In genomic region chr15:83282141-83282540, GRCh38 we compare ENCODE assay signal across 32 cellular contexts. TPM values are rescaled to one million over a fixed set of nuclear protein-coding genes. Genes with fewer than 3 reads are reported as not detected.
DNase-seq lines count a peak whose midpoint lies in the region; ATAC-seq, FAIRE-seq and TF ChIP-seq lines count a peak whose summit lies in the region.
"Had no signal": no experiment of that assay in that cellular context is flagged by ENCODE, and none has a peak within 500 bp of the region (broad histone marks: within the 10 kb centered on the region; RNA-seq: fewer than 3 reads in every experiment).

No MANE protein-coding gene starts in this region.

- H3K79me2 ChIP-seq in PC-3 (ENCODE audit: low read length) (peaks cover 46% of the 10 kb centered on the region), hepatocyte (peaks cover 6% of the 10 kb centered on the region)

- no peak for ATAC-seq in PC-3
- ATAC-seq: activated T-helper 17 cell treated with anti-CD3 and anti-CD28 coated beads, Interleukin-2, amount 50 U/mL, for 72 hours; effector memory CD8-positive, alpha-beta T cell; gastroesophageal sphincter; HepG2; left lung; naive thymus-derived CD4-positive, alpha-beta T cell; stimulated activated naive CD8-positive, alpha-beta T cell treated with anti-CD3 and anti-CD28 coated beads, Interleukin-15, Interleukin-2, amounts not matched to agents 100 U/mL and 50 U/mL, for 24 hours; T-cell had no signal

- no peak for TF ChIP-seq CTCF in PC-3 (conservative IDR thresholded peaks at IDR 0.05; ENCODE audit: low read depth, low read length)
- TF ChIP-seq CTCF in bronchial epithelial cell (IDR thresholded peaks at IDR 0.05; ENCODE audit: insufficient read depth, low read length, severe bottlenecking) = no peak
- TF ChIP-seq CTCF in hepatocyte (IDR thresholded peaks at IDR 0.05; ENCODE audit: poor library complexity) = no peak
- TF ChIP-seq CTCF in progenitor cell of endocrine pancreas (IDR thresholded peaks at IDR 0.05; ENCODE audit: unreplicated experiment) = no peak

- H3K36me3 Mint-ChIP-seq in progenitor cell of endocrine pancreas (ENCODE audit: insufficient read depth) = no peaks in the 10 kb centered on the region
- H3K36me3 Mint-ChIP-seq: immature natural killer cell, T-cell had no signal

- H3K4me3 ChIP-seq in PC-3 (ENCODE audit: low read length) (peak overlapping the region; percentile 64), bronchial epithelial cell (ENCODE audit: low read depth, low read length) (peak overlapping the region; percentile 73), hepatocyte (no peak overlapping the region)
- H3K4me3 ChIP-seq: BLaER1 treated with 17β-estradiol and CSF1 and Interleukin-3, amounts not matched to agents 10 nM and 100 nM; left lung; ovary had no signal

- no peaks in the 10 kb centered on the region for H3K36me3 ChIP-seq in PC-3 (ENCODE audit: low read depth, low read length)
- H3K36me3 ChIP-seq in bronchial epithelial cell (ENCODE audit: control insufficient read depth, insufficient read depth, low read length) = peaks cover 5% of the 10 kb centered on the region
- H3K36me3 ChIP-seq in hepatocyte (replicated peaks; ENCODE audit: insufficient read depth, low read depth) = no peaks in the 10 kb centered on the region
- H3K36me3 ChIP-seq: BLaER1 treated with 17β-estradiol and CSF1 and Interleukin-3, amounts not matched to agents 10 nM and 100 nM; esophagus muscularis mucosa; gastroesophageal sphincter; left lung; ovary; right atrium auricular region had no signal

- H3K27me3 ChIP-seq in PC-3 (ENCODE audit: low read length) = no peaks in the 10 kb centered on the region
- no peaks in the 10 kb centered on the region for H3K27me3 ChIP-seq in bronchial epithelial cell (ENCODE audit: control insufficient read depth, insufficient read depth, low read length)
- peaks cover 81% of the 10 kb centered on the region for H3K27me3 ChIP-seq in hepatocyte
- H3K27me3 ChIP-seq: BLaER1 treated with 17β-estradiol and CSF1 and Interleukin-3, amounts not matched to agents 10 nM and 100 nM; ovary had no signal

- H3F3A ChIP-seq in PC-3 (ENCODE audit: low read length, unreplicated experiment) = peaks cover 4% of the 10 kb centered on the region

- intact Hi-C loops in PC-3 (cut with micrococcal nuclease) = no loop called here

- H3K4me3 Mint-ChIP-seq in progenitor cell of endocrine pancreas (ENCODE audit: low read depth) = peak overlapping the region; percentile 6

- POLR2A ChIA-PET in PC-3 (lab: Charles Lee; ENCODE audit: unreplicated experiment) = no interaction called here

- peak overlapping the region; percentile 75 for H3K4me2 ChIP-seq in PC-3 (ENCODE audit: low read length)
- H3K4me2 ChIP-seq in hepatocyte = peak overlapping the region; percentile 90
- H3K4me2 ChIP-seq: BLaER1 treated with 17β-estradiol and CSF1 and Interleukin-3, amounts not matched to agents 10 nM and 100 nM had no signal

- no TSS peak for BruUV-seq in PC-3 (replicated peaks; lab: Mats Ljungman, UMichigan)

- H3K9me2 ChIP-seq in PC-3 (replicated peaks; ENCODE audit: low read length) (no peaks in the 10 kb centered on the region), hepatocyte (replicated peaks; ENCODE audit: insufficient read depth) (no peaks in the 10 kb centered on the region)

- H3K9ac ChIP-seq in PC-3 (ENCODE audit: low read length) = peak overlapping the region; percentile 80; the same call in 1 of the 2 replicates
- H3K9ac ChIP-seq: BLaER1 treated with 17β-estradiol and CSF1 and Interleukin-3, amounts not matched to agents 10 nM and 100 nM had no signal

- WGBS in hepatocyte (ENCODE audit: low lambda C conversion rate, missing lambda C conversion rate) = 89% methylated on average over 5 of the region's 5 CpGs

- H3K4me1 ChIP-seq in PC-3 (ENCODE audit: insufficient read depth, low read length) = peaks cover 47% of the 10 kb centered on the region
- H3K4me1 ChIP-seq in hepatocyte (ENCODE audit: insufficient read depth) = peaks cover 8% of the 10 kb centered on the region
- H3K4me1 ChIP-seq: BLaER1 treated with 17β-estradiol and CSF1 and Interleukin-3, amounts not matched to agents 10 nM and 100 nM; right atrium auricular region had no signal

- DNase-seq in PC-3 (peak; percentile 31), bronchial epithelial cell (ENCODE audit: low read depth) (no peak), hepatocyte (ENCODE audit: low spot score) (no peak), progenitor cell of endocrine pancreas (ENCODE audit: low spot score, unreplicated experiment) (no peak), NCI-H446 treated with DMSO at 0.1 percent for 48 hours (lab: John Stamatoyannopoulos, UW) (no peak), occipital lobe (lab: John Stamatoyannopoulos, UW) (no peak), HPDE6-E6E7 (ENCODE audit: extremely low spot score) (no peak)
- DNase-seq in stimulated activated CD4-positive, alpha-beta T cell treated with anti-CD3 and anti-CD28 coated beads, Interleukin-1b, Interleukin-23, amount 100 ng/mL, for 48 hours = no peak
- DNase-seq: activated CD4-positive, alpha-beta T cell treated with anti-CD3 and anti-CD28 coated beads for 48 hours; caudate nucleus; DMS153; effector memory CD8-positive, alpha-beta T cell; HCEC 1CT; immature natural killer cell; Karpas-422; left lung; naive thymus-derived CD4-positive, alpha-beta T cell; NCI-H2107; NCI-H446; ovary; RPMI8226; stimulated activated CD4-positive, alpha-beta T cell treated with anti-CD3 and anti-CD28 coated beads, Interleukin-2, amount 100 ng/mL, for 24 hours; stimulated activated naive CD8-positive, alpha-beta T cell treated with anti-CD3 and anti-CD28 coated beads, Interleukin-15, Interleukin-2, amounts not matched to agents 100 U/mL and 50 U/mL, for 24 hours; T-cell had no signal

- H2AFZ ChIP-seq in PC-3 (ENCODE audit: low read length) (no peak overlapping the region), hepatocyte (no peak overlapping the region)

- H3K9me3 ChIP-seq in PC-3 (ENCODE audit: low read length) (no peaks in the 10 kb centered on the region), hepatocyte (ENCODE audit: low read depth) (no peaks in the 10 kb centered on the region)
- H3K9me3 ChIP-seq: esophagus muscularis mucosa, gastroesophageal sphincter, left lung, ovary, right atrium auricular region had no signal

- peaks cover 3% of the 10 kb centered on the region for H3K4me1 Mint-ChIP-seq in progenitor cell of endocrine pancreas (ENCODE audit: low read depth)
- H3K4me1 Mint-ChIP-seq: activated T-helper 17 cell treated with anti-CD3 and anti-CD28 coated beads, Interleukin-2, amount 50 U/mL, for 72 hours had no signal

- H3K27me3 Mint-ChIP-seq in progenitor cell of endocrine pancreas = peaks cover 79% of the 10 kb centered on the region

- no peak overlapping the region for H3K27ac Mint-ChIP-seq in progenitor cell of endocrine pancreas
- H3K27ac Mint-ChIP-seq: activated naive CD4-positive, alpha-beta T cell treated with anti-CD3 and anti-CD28 coated beads, Interleukin-2, amount 50 U/mL, for 24 hours; activated T-helper 17 cell treated with anti-CD3 and anti-CD28 coated beads, Interleukin-2, amount 50 U/mL, for 72 hours; effector memory CD8-positive, alpha-beta T cell; immature natural killer cell; naive thymus-derived CD4-positive, alpha-beta T cell; T-cell had no signal

- peak overlapping the region; percentile 70; the same call in 1 of the 2 replicates for H3K27ac ChIP-seq in PC-3 (ENCODE audit: low read length)
- H3K27ac ChIP-seq in hepatocyte = no peak overlapping the region
- H3K27ac ChIP-seq: BLaER1 treated with 17β-estradiol and CSF1 and Interleukin-3, amounts not matched to agents 10 nM and 100 nM; esophagus muscularis mucosa; gastroesophageal sphincter; left lung; ovary; right atrium auricular region had no signal

- no peaks in the 10 kb centered on the region for H3K9me3 Mint-ChIP-seq in progenitor cell of endocrine pancreas (ENCODE audit: low read depth)
- H3K9me3 Mint-ChIP-seq: activated naive CD4-positive, alpha-beta T cell treated with anti-CD3 and anti-CD28 coated beads, Interleukin-2, amount 50 U/mL, for 24 hours; activated T-helper 17 cell treated with anti-CD3 and anti-CD28 coated beads, Interleukin-2, amount 50 U/mL, for 72 hours; effector memory CD8-positive, alpha-beta T cell; immature natural killer cell; T-cell had no signal

- no peak for FAIRE-seq in bronchial epithelial cell (lab: Jason Lieb, UNC)
- FAIRE-seq: HepG2 had no signal

- CTCF ChIA-PET in PC-3 (lab: Charles Lee) = no interaction called here

- H4K20me1 ChIP-seq in PC-3 (ENCODE audit: low read length) (no peaks in the 10 kb centered on the region), hepatocyte (ENCODE audit: insufficient read depth, poor library complexity, severe bottlenecking) (no peaks in the 10 kb centered on the region)
- H4K20me1 ChIP-seq: BLaER1 treated with 17β-estradiol and CSF1 and Interleukin-3, amounts not matched to agents 10 nM and 100 nM had no signal

RNA-seq across cellular contexts. Expression of gene BNC1, which starts 2.3 kb away (rescaled TPM):
- 0.92 and 2.4 TPM in 2 replicates for total RNA-seq in PC-3 (2014; rRNA removed)
- total RNA-seq in bronchial epithelial cell = 37.6 and 74.2 TPM in 2 replicates
- 13.5 and 24.3 TPM in 2 replicates for total RNA-seq in hepatocyte
- polyA plus RNA-seq in hepatocyte = 22.1 and 23.1 TPM in 2 replicates
- total RNA-seq in progenitor cell of endocrine pancreas = 0.58 and 0.67 TPM in 2 replicates
- 0.16 TPM for total RNA-seq in occipital lobe
- total RNA-seq: activated T-helper 17 cell treated with anti-CD3 and anti-CD28 coated beads, Interleukin-2, amount 50 U/mL, for 72 hours; HepG2; naive thymus-derived CD4-positive, alpha-beta T cell; SK-MEL-5; T-cell had no signal
- polyA plus RNA-seq: HepG2; immature natural killer cell; naive thymus-derived CD4-positive, alpha-beta T cell had no signal
